In the genomic region with DNA sequence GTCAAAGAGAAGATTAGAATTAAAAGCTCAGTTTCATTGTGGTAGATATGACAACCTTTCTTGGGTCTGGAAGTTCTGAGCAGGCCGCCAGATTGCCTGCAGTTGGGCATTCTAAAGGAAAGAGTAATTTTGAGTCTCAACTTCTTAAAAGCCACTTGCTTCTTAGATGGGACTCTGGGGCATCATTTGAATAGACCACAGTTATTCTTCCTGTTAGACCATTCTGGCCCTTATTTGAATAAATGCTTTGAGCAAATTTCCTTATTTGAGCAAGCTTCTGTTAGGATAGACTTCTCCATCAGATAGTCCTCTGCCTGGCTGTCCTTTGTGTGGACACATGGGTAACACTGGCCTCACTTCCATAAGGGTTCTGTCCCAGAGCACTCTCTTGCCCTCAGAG, we compare ENCODE assay signal across 24 cellular contexts. TPM values are rescaled to one million over a fixed set of nuclear protein-coding genes. Genes with fewer than 3 reads are reported as not detected.
A peak's percentile ranks its signal among the peaks of the same experiment; 100 is the strongest.
DNase-seq lines count a peak whose midpoint lies in the region; ATAC-seq and TF ChIP-seq lines count a peak whose summit lies in the region.
"Had no signal": no experiment of that assay in that cellular context is flagged by ENCODE, and none has a peak within 500 bp of the region (broad histone marks: within the 10 kb centered on the region; RNA-seq: fewer than 3 reads in every experiment).

No MANE protein-coding gene starts in this region.

- TF ChIP-seq POLR2A in testis (IDR thresholded peaks at IDR 0.05): no peak

- H3K36me3 Mint-ChIP-seq in activated naive CD4-positive, alpha-beta T cell treated with anti-CD3 and anti-CD28 coated beads, Interleukin-2, amount 50 U/mL, for 24 hours: peaks cover 16% of the 10 kb centered on the region
- H3K36me3 Mint-ChIP-seq in activated naive CD4-positive, alpha-beta T cell treated with anti-CD3 and anti-CD28 coated beads for 36 hours (ENCODE audit: low read depth): peaks cover 45% of the 10 kb centered on the region
- H3K36me3 Mint-ChIP-seq in GM23338 (ENCODE audit: low read depth) (peaks cover 71% of the 10 kb centered on the region), T-helper 17 cell (ENCODE audit: low read depth) (peaks cover 17% of the 10 kb centered on the region), nephron progenitor cell (ENCODE audit: low read depth) (peaks cover 70% of the 10 kb centered on the region)

- H3K9me2 ChIP-seq in GM23338 (ENCODE audit: insufficient read depth) (no peaks in the 10 kb centered on the region), GM23248 (ENCODE audit: insufficient read depth) (no peaks in the 10 kb centered on the region)

- H3K4me1 ChIP-seq in GM23338 (ENCODE audit: insufficient read depth): no peaks in the 10 kb centered on the region; the same call in 1 of the 2 replicates
- H3K4me1 ChIP-seq in testis: no peaks in the 10 kb centered on the region
- no peaks in the 10 kb centered on the region for H3K4me1 ChIP-seq in GM23248 (ENCODE audit: insufficient read depth)

- no peaks in the 10 kb centered on the region for H3K9me3 ChIP-seq in T-helper 17 cell (ENCODE audit: control insufficient read depth, low read length, poor library complexity, severe bottlenecking)
- no peaks in the 10 kb centered on the region for H3K9me3 ChIP-seq in testis
- H3K9me3 ChIP-seq in GM23248 (ENCODE audit: low read depth): no peaks in the 10 kb centered on the region
- H3K9me3 ChIP-seq: BLaER1 treated with 17β-estradiol and CSF1 and Interleukin-3, amounts not matched to agents 10 nM and 100 nM; esophagus squamous epithelium had no signal

- H4K20me1 ChIP-seq in GM23338 (replicated peaks; ENCODE audit: insufficient read depth) (peaks cover 30% of the 10 kb centered on the region), GM23248 (ENCODE audit: insufficient read depth) (0 out of 2 replicates have a peak, but pooled peaks cover 10% of the 10 kb centered on the region)

- H3F3A ChIP-seq in GM23338 (replicated peaks; ENCODE audit: low read depth) (no peaks in the 10 kb centered on the region), GM23248 (ENCODE audit: insufficient read depth) (no peaks in the 10 kb centered on the region)

- intact Hi-C loops in activated naive CD4-positive, alpha-beta T cell treated with anti-CD3 and anti-CD28 coated beads for 36 hours (cut with micrococcal nuclease): no loop called here
- intact Hi-C loops in testis (cut with DNase I; ENCODE audit: low total_unique reads): no loop called here

- 95 to 100% methylated on average over 1 of the region's 1 CpG for WGBS in testis, 2 donors
- 100% methylated on average over 1 of the region's 1 CpG for WGBS in GM23248 (ENCODE audit: low coverage in 1 of 2, low lambda C conversion rate in 2 of 2, missing lambda C conversion rate in 2 of 2), 2 experiments

- H3K27me3 Mint-ChIP-seq in activated naive CD4-positive, alpha-beta T cell treated with anti-CD3 and anti-CD28 coated beads, Interleukin-2, amount 50 U/mL, for 24 hours: no peaks in the 10 kb centered on the region
- no peaks in the 10 kb centered on the region for H3K27me3 Mint-ChIP-seq in activated naive CD4-positive, alpha-beta T cell treated with anti-CD3 and anti-CD28 coated beads for 36 hours (ENCODE audit: low read depth)
- H3K27me3 Mint-ChIP-seq in GM23338 (ENCODE audit: insufficient read depth, low read depth, poor library complexity) (no peaks in the 10 kb centered on the region), T-helper 17 cell (no peaks in the 10 kb centered on the region), nephron progenitor cell (ENCODE audit: low read depth, poor library complexity) (no peaks in the 10 kb centered on the region)
- H3K27me3 Mint-ChIP-seq: activated naive CD8-positive, alpha-beta T cell treated with anti-CD3 and anti-CD28 coated beads for 36 hours; stimulated activated naive CD8-positive, alpha-beta T cell treated with anti-CD3 and anti-CD28 coated beads, Interleukin-15, Interleukin-2, amounts not matched to agents 100 ng/mL and 50 ng/mL, for 24 hours had no signal

- H3K36me3 ChIP-seq in GM23338 (ENCODE audit: insufficient read depth) (peaks cover 38% of the 10 kb centered on the region), testis (ENCODE audit: low read depth, missing control alignments) (no peaks in the 10 kb centered on the region), GM23248 (ENCODE audit: low read depth) (peaks cover 59% of the 10 kb centered on the region)

- in situ Hi-C loops in GM23248 (cut with MboI): no loop called here

- no peak for TF ChIP-seq CTCF in GM23338 (conservative IDR thresholded peaks at IDR 0.05; ENCODE audit: low read depth in 2 of 2)
- no peak for TF ChIP-seq CTCF in nephron progenitor cell (IDR thresholded peaks at IDR 0.05)
- no peak for TF ChIP-seq CTCF in testis (IDR thresholded peaks at IDR 0.05)

- peaks cover 100% of the 10 kb centered on the region for H3K79me2 ChIP-seq in GM23338 (replicated peaks; ENCODE audit: insufficient read depth)
- H3K79me2 ChIP-seq in GM23248 (ENCODE audit: insufficient read depth): peaks cover 100% of the 10 kb centered on the region

- no peak overlapping the region for H3K4me3 Mint-ChIP-seq in activated naive CD4-positive, alpha-beta T cell treated with anti-CD3 and anti-CD28 coated beads, Interleukin-2, amount 50 U/mL, for 24 hours
- no peak overlapping the region for H3K4me3 Mint-ChIP-seq in activated naive CD4-positive, alpha-beta T cell treated with anti-CD3 and anti-CD28 coated beads for 36 hours
- no peak overlapping the region for H3K4me3 Mint-ChIP-seq in GM23338
- H3K4me3 Mint-ChIP-seq in T-helper 17 cell: no peak overlapping the region
- H3K4me3 Mint-ChIP-seq in nephron progenitor cell: no peak overlapping the region
- H3K4me3 Mint-ChIP-seq: activated naive CD8-positive, alpha-beta T cell treated with anti-CD3 and anti-CD28 coated beads for 36 hours; HFFc6; mesothelial cell of epicardium; nephron; stimulated activated naive CD8-positive, alpha-beta T cell treated with anti-CD3 and anti-CD28 coated beads, Interleukin-15, Interleukin-2, amounts not matched to agents 100 ng/mL and 50 ng/mL, for 24 hours had no signal

- CTCF ChIA-PET in activated naive CD4-positive, alpha-beta T cell treated with anti-CD3 and anti-CD28 coated beads for 36 hours (lab: Charles Lee): interaction anchor here (1.4 kb wide), 1 partner anchor 16 kb away, joined by 3 read pairs; no protein-coding TSS in a partner anchor

- H3K4me2 ChIP-seq in GM23338: no peak overlapping the region
- no peak overlapping the region for H3K4me2 ChIP-seq in GM23248 (ENCODE audit: unreplicated experiment)

- no peak overlapping the region for H3K4me3 ChIP-seq in GM23338
- no peak overlapping the region for H3K4me3 ChIP-seq in testis
- H3K4me3 ChIP-seq in GM23248: no peak overlapping the region
- H3K4me3 ChIP-seq: BLaER1 treated with 17β-estradiol and CSF1 and Interleukin-3, amounts not matched to agents 10 nM and 100 nM; esophagus squamous epithelium had no signal

- DNase-seq in activated naive CD4-positive, alpha-beta T cell treated with anti-CD3 and anti-CD28 coated beads for 36 hours: no peak
- DNase-seq in GM23338 (ENCODE audit: low spot score): no peak
- no peak for DNase-seq in T-helper 17 cell
- DNase-seq in activated CD4-positive, alpha-beta T cell treated with anti-CD3 and anti-CD28 coated beads for 48 hours: no peak
- no peak for DNase-seq in nephron progenitor cell
- no peak for DNase-seq in testis
- no peak for DNase-seq in GM23248
- DNase-seq: 8988T; activated naive CD8-positive, alpha-beta T cell treated with anti-CD3 and anti-CD28 coated beads for 36 hours; effector memory CD4-positive, alpha-beta T cell; esophagus squamous epithelium; HFFc6; left colon; NCI-H146; NCI-H748 treated with DMSO at 0.1 percent for 48 hours; stimulated activated CD4-positive, alpha-beta T cell treated with anti-CD3 and anti-CD28 coated beads, Interleukin-2, amount 100 ng/mL, for 24 hours; trophoblast cell had no signal

- H3K27ac Mint-ChIP-seq in activated naive CD4-positive, alpha-beta T cell treated with anti-CD3 and anti-CD28 coated beads, Interleukin-2, amount 50 U/mL, for 24 hours: peak overlapping the region; percentile 35
- no peak overlapping the region for H3K27ac Mint-ChIP-seq in activated naive CD4-positive, alpha-beta T cell treated with anti-CD3 and anti-CD28 coated beads for 36 hours
- peak overlapping the region; percentile 63 for H3K27ac Mint-ChIP-seq in GM23338
- H3K27ac Mint-ChIP-seq in T-helper 17 cell: peak overlapping the region; percentile 16
- no peak overlapping the region for H3K27ac Mint-ChIP-seq in nephron progenitor cell
- H3K27ac Mint-ChIP-seq: activated naive CD8-positive, alpha-beta T cell treated with anti-CD3 and anti-CD28 coated beads for 36 hours; HFFc6; mesothelial cell of epicardium; nephron had no signal

- no peak overlapping the region for H2AFZ ChIP-seq in GM23338
- H2AFZ ChIP-seq in GM23248: no peak overlapping the region

- peaks cover 34% of the 10 kb centered on the region for H3K4me1 Mint-ChIP-seq in activated naive CD4-positive, alpha-beta T cell treated with anti-CD3 and anti-CD28 coated beads, Interleukin-2, amount 50 U/mL, for 24 hours
- peaks cover 9% of the 10 kb centered on the region for H3K4me1 Mint-ChIP-seq in activated naive CD4-positive, alpha-beta T cell treated with anti-CD3 and anti-CD28 coated beads for 36 hours (ENCODE audit: low read depth)
- H3K4me1 Mint-ChIP-seq in GM23338: peaks cover 41% of the 10 kb centered on the region
- H3K4me1 Mint-ChIP-seq in T-helper 17 cell: peaks cover 28% of the 10 kb centered on the region
- H3K4me1 Mint-ChIP-seq in nephron progenitor cell: peaks cover 10% of the 10 kb centered on the region
- H3K4me1 Mint-ChIP-seq: nephron had no signal

- H3K27me3 ChIP-seq in GM23338 (ENCODE audit: insufficient read depth) (no peaks in the 10 kb centered on the region), testis (no peaks in the 10 kb centered on the region), GM23248 (replicated peaks; ENCODE audit: insufficient read depth) (no peaks in the 10 kb centered on the region)
- H3K27me3 ChIP-seq: BLaER1 treated with 17β-estradiol and CSF1 and Interleukin-3, amounts not matched to agents 10 nM and 100 nM; esophagus squamous epithelium had no signal

- H3K27ac ChIP-seq in GM23338 (ENCODE audit: low read depth) (no peak overlapping the region), testis (no peak overlapping the region), GM23248 (no peak overlapping the region)
- H3K27ac ChIP-seq: BLaER1 treated with 17β-estradiol and CSF1 and Interleukin-3, amounts not matched to agents 10 nM and 100 nM; esophagus squamous epithelium; VCaP had no signal

- ATAC-seq in GM23338 (no peak), T-helper 17 cell (no peak)
- ATAC-seq: HepG2, left colon had no signal

- H3K9me3 Mint-ChIP-seq in activated naive CD4-positive, alpha-beta T cell treated with anti-CD3 and anti-CD28 coated beads, Interleukin-2, amount 50 U/mL, for 24 hours: no peaks in the 10 kb centered on the region
- no peaks in the 10 kb centered on the region for H3K9me3 Mint-ChIP-seq in activated naive CD4-positive, alpha-beta T cell treated with anti-CD3 and anti-CD28 coated beads for 36 hours
- H3K9me3 Mint-ChIP-seq in GM23338: no peaks in the 10 kb centered on the region
- H3K9me3 Mint-ChIP-seq in nephron progenitor cell: no peaks in the 10 kb centered on the region
- H3K9me3 Mint-ChIP-seq: activated naive CD8-positive, alpha-beta T cell treated with anti-CD3 and anti-CD28 coated beads for 36 hours; HFFc6; mesothelial cell of epicardium; nephron; stimulated activated naive CD8-positive, alpha-beta T cell treated with anti-CD3 and anti-CD28 coated beads, Interleukin-15, Interleukin-2, amounts not matched to agents 100 ng/mL and 50 ng/mL, for 24 hours had no signal

- no peak overlapping the region for H3K9ac ChIP-seq in GM23248
- H3K9ac ChIP-seq: BLaER1 treated with 17β-estradiol and CSF1 and Interleukin-3, amounts not matched to agents 10 nM and 100 nM had no signal

RNA-seq across cellular contexts. Expression of gene SND1, which starts 40.2 kb away (rescaled TPM):
- 100 to 1,000 TPM; 184 to 211 TPM for total RNA-seq in activated naive CD4-positive, alpha-beta T cell treated with anti-CD3 and anti-CD28 coated beads for 36 hours
- 236 and 254 TPM in 2 replicates for total RNA-seq in GM23338 (2014; rRNA removed; shearing (Covaris generic))
- polyA plus RNA-seq in GM23338 (2016; fragmentation: Nextera tagmentation; extraction: Ambion mirVana): 107 and 112 TPM in 2 replicates
- total RNA-seq in T-helper 17 cell: 100 to 1,000 TPM; 201 to 208 TPM
- 100 to 1,000 TPM; 179 to 207 TPM for total RNA-seq in testis
- polyA plus RNA-seq in testis (ENCODE audit: insufficient read depth, low read depth, low replicate concordance): 132 TPM
- 174 and 184 TPM in 2 replicates for total RNA-seq in GM23248 (2014; rRNA removed; shearing (Covaris generic))
- 128 and 137 TPM in 2 replicates for polyA plus RNA-seq in GM23248 (2016; fragmentation: Nextera tagmentation; extraction: Ambion mirVana)

Comparison
In these comparisons a context has a peak if more than half of its experiments do, and no peak if none do; other contexts are left out.
1. H3K27ac Mint-ChIP-seq: peak in activated naive CD4-positive, alpha-beta T cell treated with anti-CD3 and anti-CD28 coated beads, Interleukin-2, amount 50 U/mL, for 24 hours (single experiment), GM23338 (single experiment) and T-helper 17 cell (single experiment); none in activated naive CD4-positive, alpha-beta T cell treated with anti-CD3 and anti-CD28 coated beads for 36 hours (single experiment) and nephron progenitor cell (single experiment).